1 cellular context compared by ENCODE assay signal in genomic region chr14:70789961-70790360, GRCh38.
TF ChIP-seq lines count a peak whose summit lies in the region.

No MANE protein-coding gene starts in this region.

TF ChIP-seq in SK-N-SH treated with all-trans-retinoic acid at 6 μM for 48 hours, 23 proteins besides CTCF, POLR2A, EP300 and RAD21 (continued from another document):
- TF ChIP-seq, protein P1, sequence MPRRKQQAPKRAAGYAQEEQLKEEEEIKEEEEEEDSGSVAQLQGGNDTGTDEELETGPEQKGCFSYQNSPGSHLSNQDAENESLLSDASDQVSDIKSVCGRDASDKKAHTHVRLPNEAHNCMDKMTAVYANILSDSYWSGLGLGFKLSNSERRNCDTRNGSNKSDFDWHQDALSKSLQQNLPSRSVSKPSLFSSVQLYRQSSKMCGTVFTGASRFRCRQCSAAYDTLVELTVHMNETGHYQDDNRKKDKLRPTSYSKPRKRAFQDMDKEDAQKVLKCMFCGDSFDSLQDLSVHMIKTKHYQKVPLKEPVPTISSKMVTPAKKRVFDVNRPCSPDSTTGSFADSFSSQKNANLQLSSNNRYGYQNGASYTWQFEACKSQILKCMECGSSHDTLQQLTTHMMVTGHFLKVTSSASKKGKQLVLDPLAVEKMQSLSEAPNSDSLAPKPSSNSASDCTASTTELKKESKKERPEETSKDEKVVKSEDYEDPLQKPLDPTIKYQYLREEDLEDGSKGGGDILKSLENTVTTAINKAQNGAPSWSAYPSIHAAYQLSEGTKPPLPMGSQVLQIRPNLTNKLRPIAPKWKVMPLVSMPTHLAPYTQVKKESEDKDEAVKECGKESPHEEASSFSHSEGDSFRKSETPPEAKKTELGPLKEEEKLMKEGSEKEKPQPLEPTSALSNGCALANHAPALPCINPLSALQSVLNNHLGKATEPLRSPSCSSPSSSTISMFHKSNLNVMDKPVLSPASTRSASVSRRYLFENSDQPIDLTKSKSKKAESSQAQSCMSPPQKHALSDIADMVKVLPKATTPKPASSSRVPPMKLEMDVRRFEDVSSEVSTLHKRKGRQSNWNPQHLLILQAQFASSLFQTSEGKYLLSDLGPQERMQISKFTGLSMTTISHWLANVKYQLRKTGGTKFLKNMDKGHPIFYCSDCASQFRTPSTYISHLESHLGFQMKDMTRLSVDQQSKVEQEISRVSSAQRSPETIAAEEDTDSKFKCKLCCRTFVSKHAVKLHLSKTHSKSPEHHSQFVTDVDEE (CRISPR knock-in tag; IDR thresholded peaks at IDR 0.05) = no peak
- TF ChIP-seq PPARA (CRISPR knock-in tag; IDR thresholded peaks at IDR 0.05; ENCODE audit: borderline replicate concordance) (no peak), ZNF70 (CRISPR knock-in tag; IDR thresholded peaks at IDR 0.05) (no peak), CSDC2 (CRISPR knock-in tag; IDR thresholded peaks at IDR 0.05) (no peak), OSR1 (CRISPR knock-in tag; IDR thresholded peaks at IDR 0.05) (no peak), ZFP3 (CRISPR knock-in tag; IDR thresholded peaks at IDR 0.05) (no peak), ARNTL (CRISPR knock-in tag; IDR thresholded peaks at IDR 0.05; ENCODE audit: borderline replicate concordance, low read depth) (no peak), BACH2 (CRISPR knock-in tag; IDR thresholded peaks at IDR 0.05; ENCODE audit: borderline replicate concordance) (no peak), TCF4 (CRISPR knock-in tag; IDR thresholded peaks at IDR 0.05; ENCODE audit: borderline replicate concordance) (no peak), SNAI2 (CRISPR knock-in tag; IDR thresholded peaks at IDR 0.05) (no peak), ZNF8 (CRISPR knock-in tag; IDR thresholded peaks at IDR 0.05) (no peak), RARB (CRISPR knock-in tag; IDR thresholded peaks at IDR 0.05) (no peak), ISL1 (CRISPR knock-in tag; IDR thresholded peaks at IDR 0.05) (no peak), ZC3H10 (CRISPR knock-in tag; IDR thresholded peaks at IDR 0.05) (no peak), ZNF565 (CRISPR knock-in tag; conservative IDR thresholded peaks at IDR 0.05; ENCODE audit: low read depth) (no peak), TOX (CRISPR knock-in tag; IDR thresholded peaks at IDR 0.05; ENCODE audit: borderline replicate concordance) (no peak)
